Comparison of ENCODE assay signal across 18 cellular contexts in genomic region chr3:18667552-18667951, GRCh38.
DNase-seq lines count a peak whose midpoint lies in the region; ATAC-seq lines count a peak whose summit lies in the region.
"Had no signal": no experiment of that assay in that cellular context is flagged by ENCODE, and none has a peak within 500 bp of the region (broad histone marks: within the 10 kb centered on the region; RNA-seq: fewer than 3 reads in every experiment).

No MANE protein-coding gene starts in this region.

- no peaks in the 10 kb centered on the region for H3K36me3 ChIP-seq in mesendoderm (ENCODE audit: control insufficient read depth, insufficient read depth, low read length)
- H3K36me3 ChIP-seq: BLaER1 treated with 17β-estradiol and CSF1 and Interleukin-3, amounts not matched to agents 10 nM and 100 nM had no signal

- no peak overlapping the region for H3K4me3 Mint-ChIP-seq in activated CD4-positive, alpha-beta T cell treated with anti-CD3 and anti-CD28 coated beads, Interleukin-2, amount 10 ng/mL, durations not matched to agents 24 days and 14 days
- H3K4me3 Mint-ChIP-seq in activated T-cell treated with anti-CD3 and anti-CD28 coated beads, Interleukin-2, amount 50 U/mL, for 72 hours = no peak overlapping the region
- H3K4me3 Mint-ChIP-seq: B cell; CD4-positive, alpha-beta T cell; CD8-positive, alpha-beta T cell had no signal

- no peak overlapping the region for H3K4me3 ChIP-seq in mesendoderm (ENCODE audit: low read length)
- H3K4me3 ChIP-seq: A549; BLaER1 treated with 17β-estradiol and CSF1 and Interleukin-3, amounts not matched to agents 10 nM and 100 nM had no signal

- no peak overlapping the region for H3K23ac ChIP-seq in mesendoderm (ENCODE audit: low read length)

- no peak overlapping the region for H2AK5ac ChIP-seq in mesendoderm (ENCODE audit: low read length)

- H3K4me2 ChIP-seq in mesendoderm (ENCODE audit: low read length) = no peak overlapping the region
- H3K4me2 ChIP-seq: A549; BLaER1 treated with 17β-estradiol and CSF1 and Interleukin-3, amounts not matched to agents 10 nM and 100 nM had no signal

- no peak overlapping the region for H2BK5ac ChIP-seq in mesendoderm (ENCODE audit: low read length)

- no peak overlapping the region for H3K27ac Mint-ChIP-seq in activated CD4-positive, alpha-beta T cell treated with anti-CD3 and anti-CD28 coated beads, Interleukin-2, amount 10 ng/mL, durations not matched to agents 24 days and 14 days
- H3K27ac Mint-ChIP-seq in activated T-cell treated with anti-CD3 and anti-CD28 coated beads, Interleukin-2, amount 50 U/mL, for 72 hours = peak overlapping the region; percentile 92
- H3K27ac Mint-ChIP-seq: B cell; CD4-positive, alpha-beta T cell; CD8-positive, alpha-beta T cell had no signal

- H3K18ac ChIP-seq in mesendoderm (ENCODE audit: low read length) = no peak overlapping the region

- H3K4me1 Mint-ChIP-seq in activated CD4-positive, alpha-beta T cell treated with anti-CD3 and anti-CD28 coated beads, Interleukin-2, amount 10 ng/mL, durations not matched to agents 24 days and 14 days = peaks cover 36% of the 10 kb centered on the region
- peaks cover 82% of the 10 kb centered on the region for H3K4me1 Mint-ChIP-seq in activated T-cell treated with anti-CD3 and anti-CD28 coated beads, Interleukin-2, amount 50 U/mL, for 72 hours (ENCODE audit: low read depth)

- no peak overlapping the region for H4K5ac ChIP-seq in mesendoderm (ENCODE audit: low read length)

- H3K27ac ChIP-seq in mesendoderm (ENCODE audit: low read depth, low read length) = no peak overlapping the region
- H3K27ac ChIP-seq: 22Rv1; A549; BLaER1 treated with 17β-estradiol and CSF1 and Interleukin-3, amounts not matched to agents 10 nM and 100 nM; C4-2B had no signal

- H2BK120ac ChIP-seq in mesendoderm (ENCODE audit: low read depth, low read length) = no peak overlapping the region

- no peak for ATAC-seq in activated T-cell treated with anti-CD3 and anti-CD28 coated beads, Interleukin-2, amount 50 U/mL, for 72 hours (replicated peaks in 1 of 2)
- ATAC-seq: A549; CD8-positive, alpha-beta T cell had no signal

- WGBS in mesendoderm (ENCODE audit: extremely low coverage, insufficient coverage, low lambda C conversion rate) = no CpG with 5 or more reads among the region's 4 CpGs

- no peaks in the 10 kb centered on the region for H3K27me3 ChIP-seq in mesendoderm (ENCODE audit: insufficient read depth, low read length, poor library complexity)
- H3K27me3 ChIP-seq: BLaER1 treated with 17β-estradiol and CSF1 and Interleukin-3, amounts not matched to agents 10 nM and 100 nM had no signal

- H3K79me2 ChIP-seq in mesendoderm (ENCODE audit: control insufficient read depth, insufficient read depth, low read length) = no peaks in the 10 kb centered on the region

- no peak overlapping the region for H3K9ac ChIP-seq in mesendoderm (ENCODE audit: low read length)
- H3K9ac ChIP-seq: BLaER1 treated with 17β-estradiol and CSF1 and Interleukin-3, amounts not matched to agents 10 nM and 100 nM had no signal

- H3K9me3 Mint-ChIP-seq in activated CD4-positive, alpha-beta T cell treated with anti-CD3 and anti-CD28 coated beads, Interleukin-2, amount 10 ng/mL, durations not matched to agents 24 days and 14 days = peaks cover 32% of the 10 kb centered on the region
- peaks cover 2 to 3% of the 10 kb centered on the region in 2 donors for H3K9me3 Mint-ChIP-seq in activated T-cell treated with anti-CD3 and anti-CD28 coated beads, Interleukin-2, amount 50 U/mL, for 72 hours
- H3K9me3 Mint-ChIP-seq: CD4-positive, alpha-beta T cell had no signal

- no peaks in the 10 kb centered on the region for H3K27me3 Mint-ChIP-seq in activated CD4-positive, alpha-beta T cell treated with anti-CD3 and anti-CD28 coated beads, Interleukin-2, amount 10 ng/mL, durations not matched to agents 24 days and 14 days
- H3K27me3 Mint-ChIP-seq in activated T-cell treated with anti-CD3 and anti-CD28 coated beads, Interleukin-2, amount 50 U/mL, for 72 hours (ENCODE audit: low read depth) = no peaks in the 10 kb centered on the region
- H3K27me3 Mint-ChIP-seq: B cell; CD4-positive, alpha-beta T cell had no signal

- no peak overlapping the region for H4K8ac ChIP-seq in mesendoderm (ENCODE audit: low read depth, low read length)

- intact Hi-C loops in activated CD4-positive, alpha-beta T cell treated with anti-CD3 and anti-CD28 coated beads, Interleukin-2, amount 10 ng/mL, durations not matched to agents 24 days and 14 days (cut with micrococcal nuclease) = no loop called here

- H3K4me1 ChIP-seq in mesendoderm (ENCODE audit: control insufficient read depth, low read depth, low read length) = peaks cover 2% of the 10 kb centered on the region
- H3K4me1 ChIP-seq: A549; BLaER1 treated with 17β-estradiol and CSF1 and Interleukin-3, amounts not matched to agents 10 nM and 100 nM; Caco-2 had no signal

- no peak overlapping the region for H3K56ac ChIP-seq in mesendoderm (ENCODE audit: low read length)

- H2BK15ac ChIP-seq in mesendoderm (replicated peaks; ENCODE audit: low read depth) = no peak overlapping the region

- peak; percentile 50 for DNase-seq in activated CD4-positive, alpha-beta T cell treated with anti-CD3 and anti-CD28 coated beads, Interleukin-2, amount 10 ng/mL, durations not matched to agents 24 days and 14 days
- no peak for DNase-seq in activated CD4-positive, alpha-beta T cell treated with anti-CD3 and anti-CD28 coated beads, Interleukin-2, amount 50 U/mL, for 4 hours
- DNase-seq in activated T-cell treated with anti-CD3 and anti-CD28 coated beads, Interleukin-2, amount 50 U/mL, for 72 hours = no peak
- no peak for DNase-seq in activated T-cell treated with anti-CD3 and anti-CD28 coated beads, Interleukin-2, amount 50 U/mL, for 48 hours
- peak; percentile 90 for DNase-seq in mesendoderm
- no peak for DNase-seq in activated CD8-positive, alpha-beta memory T cell treated with anti-CD3 and anti-CD28 coated beads, Interleukin-2, amount 50 U/mL, for 4 hours
- DNase-seq: AML-193; Caco-2; Calu3; CD4-positive, alpha-beta T cell; CD8-positive, alpha-beta T cell; DMS79 treated with DMSO at 0.1 percent for 48 hours; GF-D8 had no signal

- H3K4ac ChIP-seq in mesendoderm (ENCODE audit: low read depth, low read length) = no peak overlapping the region

- no peaks in the 10 kb centered on the region for H3K79me1 ChIP-seq in mesendoderm (ENCODE audit: low read length)

- H3K36me3 Mint-ChIP-seq in activated CD4-positive, alpha-beta T cell treated with anti-CD3 and anti-CD28 coated beads, Interleukin-2, amount 10 ng/mL, durations not matched to agents 24 days and 14 days (ENCODE audit: low read depth) = peaks cover 11% of the 10 kb centered on the region
- H3K36me3 Mint-ChIP-seq in activated T-cell treated with anti-CD3 and anti-CD28 coated beads, Interleukin-2, amount 50 U/mL, for 72 hours (ENCODE audit: insufficient read depth in 2 of 2) = peaks cover 14 to 15% of the 10 kb centered on the region in 2 donors
- H3K36me3 Mint-ChIP-seq: CD8-positive, alpha-beta T cell had no signal

Comparison
In these comparisons a context has a peak if more than half of its experiments do, and no peak if none do; other contexts are left out.
1. DNase-seq: peak in activated CD4-positive, alpha-beta T cell treated with anti-CD3 and anti-CD28 coated beads, Interleukin-2, amount 10 ng/mL, durations not matched to agents 24 days and 14 days (single experiment) and mesendoderm (single experiment); none in activated CD4-positive, alpha-beta T cell treated with anti-CD3 and anti-CD28 coated beads, Interleukin-2, amount 50 U/mL, for 4 hours (0 of 2), activated T-cell treated with anti-CD3 and anti-CD28 coated beads, Interleukin-2, amount 50 U/mL, for 72 hours (0 of 2), activated T-cell treated with anti-CD3 and anti-CD28 coated beads, Interleukin-2, amount 50 U/mL, for 48 hours (0 of 2) and activated CD8-positive, alpha-beta memory T cell treated with anti-CD3 and anti-CD28 coated beads, Interleukin-2, amount 50 U/mL, for 4 hours (single experiment).